19 cellular contexts compared by ENCODE assay signal in the genomic region with DNA sequence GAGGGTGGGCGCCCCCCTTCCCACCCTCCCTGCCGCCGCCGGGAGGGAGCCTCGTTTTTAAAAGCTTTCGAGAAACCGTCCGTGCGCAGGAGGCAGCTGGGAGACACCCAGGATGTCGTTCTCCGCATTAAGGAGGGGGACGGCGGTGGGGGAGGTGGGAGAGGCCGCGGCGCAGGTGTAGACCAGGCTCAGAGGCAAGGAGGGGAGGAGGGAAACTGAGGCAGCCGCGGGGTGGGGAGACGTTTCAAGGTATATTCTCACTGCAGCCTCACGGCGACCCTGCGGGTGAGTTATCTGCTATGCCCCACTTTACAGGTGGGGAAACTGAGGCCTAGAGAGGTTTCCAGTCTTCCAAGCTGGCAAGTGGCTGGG. TPM values are rescaled to one million over a fixed set of nuclear protein-coding genes. Genes with fewer than 3 reads are reported as not detected.
DNase-seq lines count a peak whose midpoint lies in the region; ATAC-seq and TF ChIP-seq lines count a peak whose summit lies in the region.
"Had no signal": no experiment of that assay in that cellular context is flagged by ENCODE, and none has a peak within 500 bp of the region (broad histone marks: within the 10 kb centered on the region; RNA-seq: fewer than 3 reads in every experiment).

No MANE protein-coding gene starts in this region.

- peak overlapping the region; percentile 1; the same call in 1 of the 3 replicates for H2BK15ac ChIP-seq in IMR-90 (ENCODE audit: low read depth, low read length)

- H4K8ac ChIP-seq in IMR-90 (ENCODE audit: low read depth in 2 of 2, low read length in 2 of 2): no peak overlapping the region

- no peak overlapping the region for H3K18ac ChIP-seq in IMR-90 (ENCODE audit: low read depth, low read length)

- H3K9ac ChIP-seq in IMR-90 (ENCODE audit: low read depth, low read length): no peak overlapping the region
- no peak overlapping the region for H3K9ac ChIP-seq in neural progenitor cell

- H3K4ac ChIP-seq in IMR-90 (ENCODE audit: low read depth, low read length): no peak overlapping the region

- no CpG with 5 or more reads among the region's 22 CpGs for WGBS in IMR-90 (ENCODE audit: extremely low coverage in 2 of 2, insufficient read length in 1 of 2), 2 experiments

- H3K4me1 ChIP-seq in IMR-90 (ENCODE audit: control insufficient read depth, insufficient read depth, low read length) (peaks cover 7% of the 10 kb centered on the region), neural progenitor cell (peaks cover 18% of the 10 kb centered on the region)
- H3K4me1 ChIP-seq: tibial artery had no signal

- peaks cover 16% of the 10 kb centered on the region for H3F3A ChIP-seq in neural progenitor cell (ENCODE audit: low read depth)

- no peaks in the 10 kb centered on the region for H3K79me1 ChIP-seq in IMR-90 (ENCODE audit: low read depth in 1 of 2, low read length in 2 of 2)

- H2BK5ac ChIP-seq in IMR-90 (ENCODE audit: low read depth, low read length, poor library complexity, severe bottlenecking): no peak overlapping the region

- no peak overlapping the region for H2BK20ac ChIP-seq in IMR-90 (ENCODE audit: low read depth, low read length)

- no peak for TF ChIP-seq POLR2A in IMR-90 (IDR thresholded peaks at IDR 0.05; ENCODE audit: low read depth, low read length)

- ATAC-seq in IMR-90 (ENCODE audit: low read depth): no peak
- ATAC-seq: gastroesophageal sphincter, right cardiac atrium had no signal

- no peak overlapping the region for H4K91ac ChIP-seq in IMR-90 (ENCODE audit: insufficient read depth, low read depth, low read length)

- H3K36me3 Mint-ChIP-seq in neural progenitor cell: no peaks in the 10 kb centered on the region
- H3K36me3 Mint-ChIP-seq in activated CD4-positive, alpha-beta T cell treated with anti-CD3 and anti-CD28 coated beads, Interleukin-2, amount 10 ng/mL, durations not matched to agents 24 days and 14 days (ENCODE audit: low read depth): no peaks in the 10 kb centered on the region
- H3K36me3 Mint-ChIP-seq in activated naive CD8-positive, alpha-beta T cell treated with anti-CD3 and anti-CD28 coated beads for 36 hours: no peaks in the 10 kb centered on the region

- H2BK120ac ChIP-seq in IMR-90 (ENCODE audit: low read depth, low read length): peak overlapping the region; percentile 0; the same call in 1 of the 2 replicates

- peaks cover 57% of the 10 kb centered on the region for H3K27me3 Mint-ChIP-seq in neural progenitor cell (ENCODE audit: insufficient read depth, low read depth)
- peaks cover 65% of the 10 kb centered on the region for H3K27me3 Mint-ChIP-seq in activated CD4-positive, alpha-beta T cell treated with anti-CD3 and anti-CD28 coated beads, Interleukin-2, amount 10 ng/mL, durations not matched to agents 24 days and 14 days
- peaks cover 55% of the 10 kb centered on the region for H3K27me3 Mint-ChIP-seq in activated naive CD8-positive, alpha-beta T cell treated with anti-CD3 and anti-CD28 coated beads for 36 hours

- H4K20me1 ChIP-seq in IMR-90 (ENCODE audit: insufficient read depth, low read length) (no peaks in the 10 kb centered on the region), neural progenitor cell (ENCODE audit: low read depth) (peaks cover 3% of the 10 kb centered on the region)

- BruUV-seq in IMR-90 (replicated peaks; lab: Mats Ljungman, UMichigan): no TSS peak

- H3K23ac ChIP-seq in IMR-90 (ENCODE audit: low read depth, low read length): no peak overlapping the region

- in situ Hi-C loops in IMR-90 (cut with MboI; ENCODE audit: low sequenced_read_pairs): no loop called here

- H3K4me2 ChIP-seq in IMR-90 (ENCODE audit: low read depth, low read length) (no peak overlapping the region; the same call in 1 of the 2 replicates), neural progenitor cell (peak overlapping the region; percentile 80)

- H3K9me3 ChIP-seq in IMR-90 (ENCODE audit: control insufficient read depth, insufficient read depth, low read length): no peaks in the 10 kb centered on the region; the same call in 1 of the 2 replicates
- no peaks in the 10 kb centered on the region for H3K9me3 ChIP-seq in neural progenitor cell (ENCODE audit: low read depth)
- no peaks in the 10 kb centered on the region for H3K9me3 ChIP-seq in WERI-Rb-1 (ENCODE audit: severe bottlenecking)
- H3K9me3 ChIP-seq: gastroesophageal sphincter, tibial artery had no signal

- intact Hi-C loops in IMR-90 (cut with micrococcal nuclease): no loop called here
- intact Hi-C loops in activated CD4-positive, alpha-beta T cell treated with anti-CD3 and anti-CD28 coated beads, Interleukin-2, amount 10 ng/mL, durations not matched to agents 24 days and 14 days (cut with micrococcal nuclease): no loop called here

- H3K36me3 ChIP-seq in BJ (ENCODE audit: control insufficient read depth, insufficient read depth, low read length) (no peaks in the 10 kb centered on the region), IMR-90 (ENCODE audit: control insufficient read depth, insufficient read depth, low read length) (no peaks in the 10 kb centered on the region), neural progenitor cell (no peaks in the 10 kb centered on the region), WERI-Rb-1 (no peaks in the 10 kb centered on the region)
- H3K36me3 ChIP-seq: gastroesophageal sphincter, tibial artery had no signal

- no peak for TF ChIP-seq RAD21 in IMR-90 (IDR thresholded peaks at IDR 0.05; ENCODE audit: low read length)

- H3K27me3 ChIP-seq in BJ (ENCODE audit: control insufficient read depth, insufficient read depth, low read length) (peaks cover 8% of the 10 kb centered on the region), IMR-90 (ENCODE audit: control insufficient read depth, insufficient read depth, low read length) (peaks cover 8% of the 10 kb centered on the region; the same call in 1 of the 2 replicates), neural progenitor cell (peaks cover 53% of the 10 kb centered on the region), WERI-Rb-1 (ENCODE audit: insufficient read depth, low read depth, severe bottlenecking) (no peaks in the 10 kb centered on the region)

- H3K27ac ChIP-seq in IMR-90 (ENCODE audit: insufficient read depth, low read length) (no peak overlapping the region), neural progenitor cell (no peak overlapping the region), WERI-Rb-1 (no peak overlapping the region)
- H3K27ac ChIP-seq: coronary artery, gastroesophageal sphincter, tibial artery had no signal

- H3K56ac ChIP-seq in IMR-90 (ENCODE audit: extremely low read depth, insufficient read depth, low read length): no peak overlapping the region

- H3K27ac Mint-ChIP-seq in neural progenitor cell: no peak overlapping the region
- no peak overlapping the region for H3K27ac Mint-ChIP-seq in activated CD4-positive, alpha-beta T cell treated with anti-CD3 and anti-CD28 coated beads, Interleukin-2, amount 10 ng/mL, durations not matched to agents 24 days and 14 days
- H3K27ac Mint-ChIP-seq in activated naive CD8-positive, alpha-beta T cell treated with anti-CD3 and anti-CD28 coated beads for 36 hours: no peak overlapping the region
- H3K27ac Mint-ChIP-seq: activated naive CD4-positive, alpha-beta T cell treated with anti-CD3 and anti-CD28 coated beads for 36 hours had no signal

- POLR2A ChIA-PET in BJ (lab: Charles Lee) (no interaction called here), IMR-90 (lab: Charles Lee; ENCODE audit: unreplicated experiment) (no interaction called here)

- no peak overlapping the region for H2AK9ac ChIP-seq in IMR-90 (replicated peaks; ENCODE audit: low read depth, low read length, poor library complexity)

- no peak overlapping the region for H3K4me3 Mint-ChIP-seq in neural progenitor cell
- H3K4me3 Mint-ChIP-seq in activated CD4-positive, alpha-beta T cell treated with anti-CD3 and anti-CD28 coated beads, Interleukin-2, amount 10 ng/mL, durations not matched to agents 24 days and 14 days: no peak overlapping the region
- no peak overlapping the region for H3K4me3 Mint-ChIP-seq in activated naive CD8-positive, alpha-beta T cell treated with anti-CD3 and anti-CD28 coated beads for 36 hours
- H3K4me3 Mint-ChIP-seq: activated naive CD4-positive, alpha-beta T cell treated with anti-CD3 and anti-CD28 coated beads for 36 hours had no signal

- H3K4me3 ChIP-seq in BJ (ENCODE audit: low read depth, low read length): peak overlapping the region; percentile 20; the same call in 1 of the 2 replicates
- no peak overlapping the region for H3K4me3 ChIP-seq in IMR-90 (ENCODE audit: insufficient read depth, low read depth, low read length)
- peak overlapping the region; percentile 33 for H3K4me3 ChIP-seq in epithelial cell of proximal tubule (ENCODE audit: low read depth, low read length)
- peak overlapping the region; percentile 43 for H3K4me3 ChIP-seq in neural progenitor cell
- H3K4me3 ChIP-seq in WERI-Rb-1 (ENCODE audit: low read depth, low read length): no peak overlapping the region
- H3K4me3 ChIP-seq: coronary artery, gastroesophageal sphincter, tibial artery had no signal

- H3K9me1 ChIP-seq in IMR-90 (ENCODE audit: insufficient read depth, low read length): peaks cover 11% of the 10 kb centered on the region

- H2AFZ ChIP-seq in IMR-90 (replicated peaks; ENCODE audit: low read length, poor library complexity) (peak overlapping the region; percentile 83), neural progenitor cell (replicated peaks) (no peak overlapping the region)

- no peak overlapping the region for H3K14ac ChIP-seq in IMR-90 (replicated peaks; ENCODE audit: low read depth, low read length)

- CTCF ChIA-PET in BJ (lab: Yijun Ruan, JAX): interaction anchor here (1.3 to 20.3 kb wide), 4 partner anchors 66 to 133 kb away, joined by 4 to 196 read pairs (median 5); a partner anchor contains a TSS
- CTCF ChIA-PET in IMR-90 (lab: Yijun Ruan, JAX): interaction anchor here (0.7 kb wide), 1 partner anchor 1526 kb away, joined by 8 read pairs; no protein-coding TSS in a partner anchor

- no peak for DNase-seq in BJ (ENCODE audit: low read depth)
- no peak for DNase-seq in IMR-90
- DNase-seq in epithelial cell of proximal tubule (ENCODE audit: low read depth): no peak
- no peak for DNase-seq in neural progenitor cell (ENCODE audit: low spot score)
- DNase-seq in activated CD4-positive, alpha-beta T cell treated with anti-CD3 and anti-CD28 coated beads, Interleukin-2, amount 10 ng/mL, durations not matched to agents 24 days and 14 days: no peak
- no peak for DNase-seq in WERI-Rb-1
- DNase-seq in activated naive CD8-positive, alpha-beta T cell treated with anti-CD3 and anti-CD28 coated beads for 36 hours: no peak
- no peak for DNase-seq in kidney glomerular epithelial cell (lab: John Stamatoyannopoulos, UW)
- DNase-seq: activated naive CD4-positive, alpha-beta T cell treated with anti-CD3 and anti-CD28 coated beads for 36 hours; AML-193; aorta; NCI-H1436; NCI-H2171; occipital lobe; right cardiac atrium; stimulated activated naive CD4-positive, alpha-beta T cell; tibial artery had no signal

- no peaks in the 10 kb centered on the region for H3K79me2 ChIP-seq in neural progenitor cell (ENCODE audit: low read depth)

- dilution Hi-C loops in IMR-90 (cut with HindIII; ENCODE audit: low sequenced_read_pairs, unreplicated experiment): no loop called here

- no peak overlapping the region for H4K5ac ChIP-seq in IMR-90 (ENCODE audit: low read depth, low read length)

- no peak overlapping the region; the same call in 1 of the 2 replicates for H2AK5ac ChIP-seq in IMR-90 (ENCODE audit: low read depth, low read length)

- peaks cover 20% of the 10 kb centered on the region for H3K4me1 Mint-ChIP-seq in neural progenitor cell
- no peaks in the 10 kb centered on the region for H3K4me1 Mint-ChIP-seq in activated CD4-positive, alpha-beta T cell treated with anti-CD3 and anti-CD28 coated beads, Interleukin-2, amount 10 ng/mL, durations not matched to agents 24 days and 14 days
- peaks cover 1% of the 10 kb centered on the region for H3K4me1 Mint-ChIP-seq in activated naive CD8-positive, alpha-beta T cell treated with anti-CD3 and anti-CD28 coated beads for 36 hours

- no peak for TF ChIP-seq CTCF in BJ (IDR thresholded peaks at IDR 0.05; ENCODE audit: insufficient read depth, low read depth, low read length)
- TF ChIP-seq CTCF in IMR-90 (conservative IDR thresholded peaks at IDR 0.05; ENCODE audit: low read depth, low read length): no peak
- TF ChIP-seq CTCF in epithelial cell of proximal tubule (conservative IDR thresholded peaks at IDR 0.05; ENCODE audit: low read depth, low read length): no peak
- no peak for TF ChIP-seq CTCF in neural progenitor cell (IDR thresholded peaks at IDR 0.05)
- TF ChIP-seq CTCF in WERI-Rb-1 (IDR thresholded peaks at IDR 0.05; ENCODE audit: low read depth, low read length): no peak

- peaks cover 2% of the 10 kb centered on the region for H3K9me3 Mint-ChIP-seq in neural progenitor cell
- H3K9me3 Mint-ChIP-seq in activated CD4-positive, alpha-beta T cell treated with anti-CD3 and anti-CD28 coated beads, Interleukin-2, amount 10 ng/mL, durations not matched to agents 24 days and 14 days: no peaks in the 10 kb centered on the region
- H3K9me3 Mint-ChIP-seq in activated naive CD8-positive, alpha-beta T cell treated with anti-CD3 and anti-CD28 coated beads for 36 hours: no peaks in the 10 kb centered on the region
- H3K9me3 Mint-ChIP-seq: activated naive CD4-positive, alpha-beta T cell treated with anti-CD3 and anti-CD28 coated beads for 36 hours had no signal

RNA-seq across cellular contexts. Expression of a gene that starts 42.7 kb away (rescaled TPM):
- polyA plus RNA-seq in BJ (2011; rRNA removed) (not detected in 2 replicates), IMR-90 (2012; rRNA removed) (0.55 and 0.85 TPM in 2 replicates)
- 0.05 TPM in 1 of 2 replicates, not detected in the other for polyA minus RNA-seq in BJ (2011; rRNA and poly(A)+ RNA removed)
- total RNA-seq in IMR-90 (2012; rRNA removed) (0.28 and 0.36 TPM in 2 replicates), epithelial cell of proximal tubule (0.07 TPM in 1 of 2 replicates, not detected in the other), neural progenitor cell (ENCODE audit: low replicate concordance) (not detected in 2 replicates)
- polyA plus RNA-seq in IMR-90 (2012; cell fraction: cytosol; rRNA removed): 0.38 TPM in 2 replicates
- 0.68 and 0.84 TPM in 2 replicates for polyA plus RNA-seq in IMR-90 (2012; cell fraction: nucleus; rRNA removed; ENCODE audit: low replicate concordance)
- 43.5 and 44.9 TPM in 2 replicates for total RNA-seq in activated CD4-positive, alpha-beta T cell treated with anti-CD3 and anti-CD28 coated beads, Interleukin-2, amount 10 ng/mL, durations not matched to agents 24 days and 14 days
- total RNA-seq in activated naive CD8-positive, alpha-beta T cell treated with anti-CD3 and anti-CD28 coated beads for 36 hours: 10 to 100 TPM; 16.6 to 17.3 TPM

Comparison
In these comparisons a context has a peak if more than half of its experiments do, and no peak if none do; other contexts are left out.
1. H3K4me3 ChIP-seq: peak in BJ (single experiment), epithelial cell of proximal tubule (single experiment) and neural progenitor cell (single experiment); none in IMR-90 (single experiment) and WERI-Rb-1 (single experiment).
2. RNA of a gene that starts 42.7 kb away (total RNA-seq): 43.5 to 44.9 TPM in activated CD4-positive, alpha-beta T cell treated with anti-CD3 and anti-CD28 coated beads, Interleukin-2, amount 10 ng/mL, durations not matched to agents 24 days and 14 days and 16.6 to 17.3 TPM in activated naive CD8-positive, alpha-beta T cell treated with anti-CD3 and anti-CD28 coated beads for 36 hours; 0.28 to 0.36 TPM in IMR-90, 0.07 TPM in epithelial cell of proximal tubule and not detected in neural progenitor cell; every median in the first group is over 10 times any median in the second.